Comparison of ENCODE assay signal across 1 cellular context in genomic region chr4:110088670-110089069, GRCh38.
TF ChIP-seq lines count a peak whose summit lies in the region.

No MANE protein-coding gene starts in this region.

TF ChIP-seq in GM12878, 131 proteins besides CTCF, POLR2A, EP300 and RAD21 (continued from another document):
- no peak for TF ChIP-seq RELB (IDR thresholded peaks at IDR 0.05; ENCODE audit: low read depth)
- TF ChIP-seq ATF7 (IDR thresholded peaks at IDR 0.05; ENCODE audit: low read depth): 0 out of 2 replicates have a peak, but pooled peaks have one; percentile 33
- TF ChIP-seq E2F4 (IDR thresholded peaks at IDR 0.05; ENCODE audit: low read depth, low read length): no peak
- no peak for TF ChIP-seq TAF1 (IDR thresholded peaks at IDR 0.05; ENCODE audit: borderline replicate concordance, low read depth, low read length)
- no peak for TF ChIP-seq CHD1 (IDR thresholded peaks at IDR 0.05; ENCODE audit: low read depth, low read length)
- no peak for TF ChIP-seq MYB (IDR thresholded peaks at IDR 0.05; ENCODE audit: borderline replicate concordance, low read depth, low read length)
- peak in 1 of 2 experiments; percentile 17; a peak in 1 of 4 replicates for TF ChIP-seq IKZF2 (IDR thresholded peaks at IDR 0.05)
- no peak for TF ChIP-seq NFYA (IDR thresholded peaks at IDR 0.05; ENCODE audit: borderline replicate concordance, low read depth, low read length)
- TF ChIP-seq SREBF2 (IDR thresholded peaks at IDR 0.05; ENCODE audit: low read length): no peak
- no peak for TF ChIP-seq IRF4 (IDR thresholded peaks at IDR 0.05; ENCODE audit: low read depth, low read length)
- peak; percentile 43; the same call in 1 of the 2 replicates for TF ChIP-seq NFIC (IDR thresholded peaks at IDR 0.05; ENCODE audit: low read depth, low read length)
- no peak for TF ChIP-seq IRF3 (IDR thresholded peaks at IDR 0.05)
- TF ChIP-seq MTA3 (IDR thresholded peaks at IDR 0.05; ENCODE audit: borderline replicate concordance, low read length): no peak
- no peak for TF ChIP-seq CBFB (IDR thresholded peaks at IDR 0.05; ENCODE audit: low read depth)
- TF ChIP-seq GATAD2B (conservative IDR thresholded peaks at IDR 0.05; ENCODE audit: low read depth): no peak
- peak; percentile 54; the same call in 1 of the 2 replicates for TF ChIP-seq CREB1 (IDR thresholded peaks at IDR 0.05; ENCODE audit: low read depth)
- no peak for TF ChIP-seq ZNF384 (IDR thresholded peaks at IDR 0.05; ENCODE audit: borderline replicate concordance, low read depth, low read length)
- TF ChIP-seq MXI1 (IDR thresholded peaks at IDR 0.05; ENCODE audit: low read depth, low read length): no peak
- TF ChIP-seq CBX3 (IDR thresholded peaks at IDR 0.05; ENCODE audit: borderline replicate concordance, low read depth): no peak
- TF ChIP-seq RUNX3 (IDR thresholded peaks at IDR 0.05; ENCODE audit: low read length): peak; percentile 85
- peak; percentile 42; the same call in 1 of the 2 replicates for TF ChIP-seq CREM (IDR thresholded peaks at IDR 0.05; ENCODE audit: low read depth)
- no peak for TF ChIP-seq REST (IDR thresholded peaks at IDR 0.05; ENCODE audit: low read depth, low read length)
- TF ChIP-seq E4F1 (IDR thresholded peaks at IDR 0.05; ENCODE audit: borderline replicate concordance, partially characterized antibody): no peak
- TF ChIP-seq SIN3A (IDR thresholded peaks at IDR 0.05; ENCODE audit: low read depth, low read length): no peak
- TF ChIP-seq TCF7 (IDR thresholded peaks at IDR 0.05; ENCODE audit: borderline replicate concordance): no peak
- no peak for TF ChIP-seq ZBTB33 (IDR thresholded peaks at IDR 0.05)
- TF ChIP-seq CEBPB (IDR thresholded peaks at IDR 0.05; ENCODE audit: borderline replicate concordance in 1 of 2, low read depth in 2 of 2, low read length in 2 of 2): no peak
